23 cellular contexts compared by ENCODE assay signal in the genomic region with DNA sequence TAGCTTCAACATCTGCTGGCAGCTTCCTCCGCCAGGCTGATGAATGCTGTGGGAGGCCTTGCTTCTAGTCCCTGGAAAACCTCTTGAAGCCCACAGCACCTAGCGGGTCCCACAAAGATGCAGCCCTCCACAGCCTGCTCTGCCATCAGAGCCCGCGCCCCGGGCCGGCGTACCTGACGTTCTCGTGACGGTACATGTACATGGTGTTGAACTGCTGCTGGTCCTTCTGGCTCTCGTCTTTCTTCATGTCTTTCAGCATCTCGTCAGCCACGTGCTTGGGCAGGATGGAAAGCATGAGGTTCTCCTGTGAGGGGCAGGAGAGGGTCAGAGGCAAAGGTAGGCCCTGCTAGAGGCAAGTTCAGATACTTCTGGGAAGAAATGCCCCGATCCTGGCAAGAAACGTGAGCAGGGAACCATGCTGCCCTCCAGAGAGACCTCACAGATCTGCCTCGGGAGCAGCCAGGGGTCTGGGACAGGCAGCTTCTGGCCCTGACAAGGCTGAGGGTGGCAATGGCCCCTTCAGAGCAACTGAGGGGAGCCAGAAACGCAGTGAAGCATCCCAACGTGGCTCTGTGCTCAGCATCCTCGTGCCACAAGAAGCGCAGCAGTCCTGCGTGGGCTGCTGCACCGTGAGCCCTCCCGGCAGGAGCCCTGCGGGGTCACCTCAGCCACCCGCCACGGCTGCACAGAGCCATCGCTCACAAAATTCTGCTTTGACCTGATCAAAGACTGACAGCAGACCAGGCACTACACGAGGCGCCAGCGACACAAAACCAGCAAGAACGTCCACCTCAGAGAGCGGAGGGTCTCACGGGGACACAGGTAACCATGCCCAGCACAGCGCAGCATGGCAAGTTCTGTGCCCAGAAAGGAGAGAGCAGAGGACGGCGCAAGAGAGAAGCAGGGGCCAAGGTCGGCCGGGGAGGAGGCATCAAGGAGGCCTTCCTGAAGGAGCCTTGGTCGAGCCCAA.
"Had no signal": no experiment of that assay in that cellular context is flagged by ENCODE, and none has a peak within 500 bp of the region (broad histone marks: within the 10 kb centered on the region; RNA-seq: fewer than 3 reads in every experiment).

No MANE protein-coding gene starts in this region.

- H3K79me2 ChIP-seq: parathyroid adenoma had no signal

- H2AFZ ChIP-seq: parathyroid adenoma had no signal

- H3K4me1 Mint-ChIP-seq: activated CD8-positive, alpha-beta memory T cell treated with anti-CD3 and anti-CD28 coated beads, Interleukin-2, amount 10 ng/mL, durations not matched to agents 7 days and 5 days; activated naive CD4-positive, alpha-beta T cell treated with anti-CD3 and anti-CD28 coated beads, Interleukin-2, amount 10 ng/mL, durations not matched to agents 7 days and 5 days; brain; T-cell had no signal

- H3K36me3 ChIP-seq: gastrocnemius medialis had no signal

- H3K27me3 Mint-ChIP-seq: activated CD4-positive, alpha-beta T cell treated with anti-CD3 and anti-CD28 coated beads, Interleukin-2, amount 10 ng/mL, durations not matched to agents 7 days and 5 days; activated CD8-positive, alpha-beta memory T cell treated with anti-CD3 and anti-CD28 coated beads, Interleukin-2, amount 10 ng/mL, durations not matched to agents 7 days and 5 days; activated CD8-positive, alpha-beta T cell treated with anti-CD3 and anti-CD28 coated beads for 36 hours; activated naive CD4-positive, alpha-beta T cell treated with anti-CD3 and anti-CD28 coated beads, Interleukin-2, amount 10 ng/mL, durations not matched to agents 7 days and 5 days; brain; naive thymus-derived CD8-positive, alpha-beta T cell; stimulated activated memory B cell treated with anti-CD40 and anti-IgM and Interleukin-4, amounts not matched to agents 10 μg/mL and 1 μg/mL and 100 μg/mL, for 72 hours; T-cell; type B pancreatic cell had no signal

- H3K4me3 ChIP-seq: esophagus squamous epithelium, gastrocnemius medialis, lung, testis, vagina had no signal

- H3K27ac Mint-ChIP-seq: activated CD4-positive, alpha-beta T cell treated with anti-CD3 and anti-CD28 coated beads, Interleukin-2, amount 10 ng/mL, durations not matched to agents 7 days and 5 days; activated CD8-positive, alpha-beta memory T cell treated with anti-CD3 and anti-CD28 coated beads, Interleukin-2, amount 10 ng/mL, durations not matched to agents 7 days and 5 days; activated CD8-positive, alpha-beta T cell treated with anti-CD3 and anti-CD28 coated beads for 36 hours; brain; stimulated activated memory B cell treated with anti-CD40 and anti-IgM and Interleukin-4, amounts not matched to agents 10 μg/mL and 1 μg/mL and 100 μg/mL, for 72 hours; T-cell; T-helper 2 cell treated with Interferon-gamma antibody and Interleukin-4, amounts not matched to agents 5 μg/mL and 100 μg/mL, for 36 hours; type B pancreatic cell had no signal

- H3K27me3 ChIP-seq: esophagus squamous epithelium, gastrocnemius medialis, testis, vagina had no signal

- ATAC-seq: activated CD8-positive, alpha-beta memory T cell treated with anti-CD3 and anti-CD28 coated beads, Interleukin-2, amount 10 ng/mL, durations not matched to agents 7 days and 5 days; activated CD8-positive, alpha-beta T cell treated with anti-CD3 and anti-CD28 coated beads for 36 hours; gastrocnemius medialis; naive thymus-derived CD8-positive, alpha-beta T cell; right cardiac atrium; stimulated activated memory B cell treated with anti-CD40 and anti-IgM and Interleukin-4, amounts not matched to agents 10 μg/mL and 1 μg/mL and 100 μg/mL, for 72 hours; T-cell had no signal

- H3K4me3 Mint-ChIP-seq: activated CD4-positive, alpha-beta T cell treated with anti-CD3 and anti-CD28 coated beads, Interleukin-2, amount 10 ng/mL, durations not matched to agents 7 days and 5 days; activated CD8-positive, alpha-beta memory T cell treated with anti-CD3 and anti-CD28 coated beads, Interleukin-2, amount 10 ng/mL, durations not matched to agents 7 days and 5 days; activated CD8-positive, alpha-beta T cell treated with anti-CD3 and anti-CD28 coated beads for 36 hours; activated naive CD4-positive, alpha-beta T cell treated with anti-CD3 and anti-CD28 coated beads, Interleukin-2, amount 10 ng/mL, durations not matched to agents 7 days and 5 days; brain; naive thymus-derived CD8-positive, alpha-beta T cell; stimulated activated memory B cell treated with anti-CD40 and anti-IgM and Interleukin-4, amounts not matched to agents 10 μg/mL and 1 μg/mL and 100 μg/mL, for 72 hours; T-cell; T-helper 2 cell treated with Interferon-gamma antibody and Interleukin-4, amounts not matched to agents 5 μg/mL and 100 μg/mL, for 36 hours; type B pancreatic cell had no signal

- H3K9me3 ChIP-seq: esophagus squamous epithelium, gastrocnemius medialis, testis, vagina had no signal

- H3K9me3 Mint-ChIP-seq: activated CD4-positive, alpha-beta T cell treated with anti-CD3 and anti-CD28 coated beads, Interleukin-2, amount 10 ng/mL, durations not matched to agents 7 days and 5 days; activated CD8-positive, alpha-beta T cell treated with anti-CD3 and anti-CD28 coated beads for 36 hours; activated naive CD4-positive, alpha-beta T cell treated with anti-CD3 and anti-CD28 coated beads, Interleukin-2, amount 10 ng/mL, durations not matched to agents 7 days and 5 days; naive thymus-derived CD8-positive, alpha-beta T cell; T-cell; T-helper 2 cell treated with Interferon-gamma antibody and Interleukin-4, amounts not matched to agents 5 μg/mL and 100 μg/mL, for 36 hours; type B pancreatic cell had no signal

- H3K4me1 ChIP-seq: esophagus squamous epithelium, gastrocnemius medialis, parathyroid adenoma, testis, vagina had no signal

- H3K27ac ChIP-seq: esophagus squamous epithelium, gastrocnemius medialis, parathyroid adenoma, testis, vagina, VCaP had no signal

- DNase-seq: activated CD4-positive, alpha-beta T cell treated with anti-CD3 and anti-CD28 coated beads, Interleukin-2, amount 10 ng/mL, durations not matched to agents 7 days and 5 days; activated CD4-positive, CD25-positive, alpha-beta regulatory T cell treated with anti-CD3 and anti-CD28 coated beads, Interleukin-2, amount 50 U/mL, for 72 hours; activated CD8-positive, alpha-beta memory T cell treated with anti-CD3 and anti-CD28 coated beads, Interleukin-2, amount 10 ng/mL, durations not matched to agents 7 days and 5 days; activated CD8-positive, alpha-beta T cell treated with anti-CD3 and anti-CD28 coated beads for 36 hours; activated effector memory CD4-positive, alpha-beta T cell treated with anti-CD3 and anti-CD28 coated beads, Interleukin-2, amount 50 U/mL, for 16 hours; activated naive CD4-positive, alpha-beta T cell treated with anti-CD3 and anti-CD28 coated beads, Interleukin-2, amount 10 ng/mL, durations not matched to agents 7 days and 5 days; activated T-cell treated with anti-CD3 and anti-CD28 coated beads for 4 hours; effector memory CD4-positive, alpha-beta T cell; esophagus squamous epithelium; gastrocnemius medialis; stimulated activated CD4-positive, alpha-beta T cell treated with anti-CD3 and anti-CD28 coated beads, Interleukin-2, amount 100 ng/mL, for 24 hours; T-cell; testis had no signal

- H3K9ac ChIP-seq: parathyroid adenoma had no signal
